Comparison of ENCODE assay signal across 8 cellular contexts in the genomic region with DNA sequence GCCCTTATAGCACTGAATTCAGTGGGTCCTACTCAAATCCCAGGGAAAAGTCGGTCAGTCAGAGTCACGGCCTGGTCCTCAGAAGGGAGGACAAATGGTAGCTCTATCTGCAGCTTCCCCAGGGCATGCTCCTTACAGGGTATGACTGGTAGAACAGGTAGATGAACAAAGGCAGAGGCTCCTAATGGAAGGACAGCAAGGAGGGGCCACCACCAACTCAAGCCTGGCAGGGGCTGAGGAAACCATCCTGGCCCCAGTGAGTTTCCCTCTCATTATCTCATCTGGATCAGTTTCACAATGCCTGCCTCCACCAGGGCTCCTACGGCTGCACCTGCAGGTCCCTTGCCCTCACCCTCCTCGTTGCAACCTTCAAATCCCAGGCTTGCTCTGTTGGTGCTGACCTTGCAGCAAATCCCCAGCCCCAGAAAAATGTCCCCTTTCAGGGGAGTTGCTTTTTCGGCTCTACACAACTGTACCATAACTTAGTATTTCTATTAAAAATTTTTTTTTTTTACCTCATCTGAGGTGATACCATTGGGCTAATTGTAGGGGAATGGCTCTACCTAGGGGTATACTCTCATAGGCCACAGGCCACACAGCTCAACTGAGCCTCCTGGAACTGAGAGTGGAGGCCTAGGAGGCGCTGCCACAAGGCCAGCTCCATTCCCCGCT. TPM values are rescaled to one million over a fixed set of nuclear protein-coding genes. Genes with fewer than 3 reads are reported as not detected.
DNase-seq lines count a peak whose midpoint lies in the region; ATAC-seq and TF ChIP-seq lines count a peak whose summit lies in the region.

No MANE protein-coding gene starts in this region.

- H3K9ac ChIP-seq in PC-3 (ENCODE audit: low read length), result no peak overlapping the region

- peaks cover 16% of the 10 kb centered on the region for H3K4me1 ChIP-seq in PC-3 (ENCODE audit: insufficient read depth, low read length)

- no peaks in the 10 kb centered on the region for H3K27me3 ChIP-seq in PC-3 (ENCODE audit: low read length)

- peaks cover 37% of the 10 kb centered on the region for H3K36me3 ChIP-seq in PC-3 (ENCODE audit: low read depth, low read length)

- H4K20me1 ChIP-seq in PC-3 (ENCODE audit: low read length), result peaks cover 35% of the 10 kb centered on the region

- no peak overlapping the region for H3K4me3 ChIP-seq in PC-3 (ENCODE audit: low read length)

- peaks cover 32% of the 10 kb centered on the region for H3K79me2 ChIP-seq in PC-3 (ENCODE audit: low read length)

- no peak overlapping the region for H3K4me2 ChIP-seq in PC-3 (ENCODE audit: low read length)

- H3K9me3 ChIP-seq in PC-3 (ENCODE audit: low read length), result no peaks in the 10 kb centered on the region

- no peak for TF ChIP-seq CTCF in PC-3 (conservative IDR thresholded peaks at IDR 0.05; ENCODE audit: low read depth, low read length)

- peaks cover 13% of the 10 kb centered on the region for H3F3A ChIP-seq in PC-3 (ENCODE audit: low read length, unreplicated experiment)

- peak; percentile 7; the same call in 1 of the 2 replicates for ATAC-seq in PC-3
- ATAC-seq in esophagus mucosa, result peak; percentile 12
- no peak for ATAC-seq in GM18498 (IDR thresholded peaks at IDR 0.05; ENCODE audit: unreplicated experiment)

- DNase-seq in stimulated activated CD4-positive, alpha-beta T cell treated with anti-CD3 and anti-CD28 coated beads, Interleukin-15, amount 100 ng/mL, for 24 hours, result peak; percentile 74
- DNase-seq in stimulated activated CD4-positive, alpha-beta T cell treated with anti-CD3 and anti-CD28 coated beads, Interleukin-2, amount 100 ng/mL, for 48 hours, result no peak
- DNase-seq in PC-3 (no peak), substantia nigra (lab: John Stamatoyannopoulos, UW) (no peak), cardiac septum (ENCODE audit: low spot score) (no peak), NCI-H2107 treated with DMSO at 0.1 percent for 48 hours (lab: John Stamatoyannopoulos, UW; ENCODE audit: unreplicated experiment) (no peak)

- H3K9me2 ChIP-seq in PC-3 (replicated peaks; ENCODE audit: low read length), result no peaks in the 10 kb centered on the region

- POLR2A ChIA-PET in PC-3 (lab: Charles Lee; ENCODE audit: unreplicated experiment), result interaction anchor here (0.6 kb wide), 1 partner anchor 19 kb away, joined by 11 read pairs; no protein-coding TSS in a partner anchor

- CTCF ChIA-PET in PC-3 (lab: Charles Lee), result interaction anchor here (0.6 kb wide), 2 partner anchors 18 to 246 kb away, joined by 3 to 6 read pairs; no protein-coding TSS in a partner anchor

- H3K27ac ChIP-seq in PC-3 (ENCODE audit: low read length), result no peak overlapping the region
- H3K27ac ChIP-seq in substantia nigra (ENCODE audit: low read depth, low read length, poor library complexity, severe bottlenecking), result no peak overlapping the region

- intact Hi-C loops in PC-3 (cut with micrococcal nuclease) (no loop called here), cardiac septum (cut with DNase I) (loop anchor here (10.0 kb wide), 1 partner anchor 396 kb away; a partner anchor contains a TSS)

- H2AFZ ChIP-seq in PC-3 (ENCODE audit: low read length), result no peak overlapping the region

- no TSS peak for BruUV-seq in PC-3 (replicated peaks; lab: Mats Ljungman, UMichigan)

RNA-seq across cellular contexts. Expression of a gene that starts 2.4 kb away (rescaled TPM):
- total RNA-seq in PC-3 (2014; rRNA removed) (0.11 and 0.17 TPM in 2 replicates), esophagus mucosa (1.1 TPM), cardiac septum (2.4 TPM)

RNA-seq across cellular contexts. Expression of a gene that starts 18.8 kb away (rescaled TPM):
- total RNA-seq in PC-3 (2014; rRNA removed) (56.6 and 61.5 TPM in 2 replicates), esophagus mucosa (17.8 TPM), cardiac septum (35.3 TPM)
